ENCODE assay signal across 10 cellular contexts in genomic region chr10:124723826-124724225, GRCh38.
DNase-seq lines count a peak whose midpoint lies in the region; ATAC-seq and TF ChIP-seq lines count a peak whose summit lies in the region.
"Had no signal": no experiment of that assay in that cellular context is flagged by ENCODE, and none has a peak within 500 bp of the region (broad histone marks: within the 10 kb centered on the region; RNA-seq: fewer than 3 reads in every experiment).

No MANE protein-coding gene starts in this region.

- TF ChIP-seq CTCF in OCI-LY3 (IDR thresholded peaks at IDR 0.05; ENCODE audit: low read depth, low read length) (no peak), neutrophil (IDR thresholded peaks at IDR 0.05) (no peak)

- H3K4me3 ChIP-seq in ACC112 (ENCODE audit: low read depth, low read length) = no peak overlapping the region
- H3K4me3 ChIP-seq in OCI-LY3 (ENCODE audit: low read length) = peak overlapping the region; percentile 42; the same call in 1 of the 2 replicates
- H3K4me3 ChIP-seq in neutrophil (ENCODE audit: low read depth in 1 of 2, low read length in 1 of 2) = peak overlapping the region in 1 of 2 experiments; percentile 19

- H3K4me2 ChIP-seq in OCI-LY3 (ENCODE audit: low read length) = peak overlapping the region; percentile 71

- no peaks in the 10 kb centered on the region for H3K27me3 ChIP-seq in ACC112 (ENCODE audit: insufficient read depth, low read length)
- no peaks in the 10 kb centered on the region for H3K27me3 ChIP-seq in OCI-LY3 (ENCODE audit: low read depth, low read length)
- no peaks in the 10 kb centered on the region for H3K27me3 ChIP-seq in neutrophil

- H3K9me3 ChIP-seq in OCI-LY3 (ENCODE audit: insufficient read depth, low read length) = no peaks in the 10 kb centered on the region
- H3K9me3 ChIP-seq in neutrophil = no peaks in the 10 kb centered on the region

- in situ Hi-C loops in KBM-7 (cut with MboI; ENCODE audit: low pct_unique_long_range_greater_than_20kb, low sequenced_read_pairs) = no loop called here

- H3K27ac ChIP-seq in ACC112 (ENCODE audit: low read depth, low read length) (peak overlapping the region; percentile 24; the same call in 1 of the 2 replicates), OCI-LY3 (ENCODE audit: low read length) (peak overlapping the region; percentile 85), epithelial cell of prostate (peak overlapping the region; percentile 68), neutrophil (peak overlapping the region; percentile 99)

- DNase-seq in epithelial cell of prostate (ENCODE audit: low read depth, low spot score) (no peak), cerebellar nuclear complex (lab: John Stamatoyannopoulos, UW) (no peak), KBM-7 (no peak)
- DNase-seq: NCI-H1105, SW 1271 had no signal

- peak overlapping the region; percentile 48; the same call in 1 of the 2 replicates for H3K9ac ChIP-seq in OCI-LY3 (ENCODE audit: low read length)

- H2AFZ ChIP-seq in ACC112 (ENCODE audit: low read length, unreplicated experiment) (no peak overlapping the region), OCI-LY3 (ENCODE audit: low read depth, low read length) (no peak overlapping the region)

- peaks cover 17% of the 10 kb centered on the region for H4K20me1 ChIP-seq in OCI-LY3 (ENCODE audit: insufficient read depth, low read length)

- H3K36me3 ChIP-seq in ACC112 (ENCODE audit: insufficient read depth, low read length) = no peaks in the 10 kb centered on the region
- H3K36me3 ChIP-seq in OCI-LY3 (replicated peaks; ENCODE audit: low read depth, low read length) = peaks cover 9% of the 10 kb centered on the region
- peaks cover 6% of the 10 kb centered on the region for H3K36me3 ChIP-seq in neutrophil

- ATAC-seq in HG02571 (IDR thresholded peaks at IDR 0.05; ENCODE audit: unreplicated experiment) (no peak), GM19397 (IDR thresholded peaks at IDR 0.05; ENCODE audit: unreplicated experiment) (no peak)

- H3K79me2 ChIP-seq in ACC112 (ENCODE audit: control insufficient read depth, insufficient read depth, low read length, unreplicated experiment) (peaks cover 6% of the 10 kb centered on the region), OCI-LY3 (ENCODE audit: low read length) (peaks cover 76% of the 10 kb centered on the region)

- H3K4me1 ChIP-seq in ACC112 (ENCODE audit: control insufficient read depth, insufficient read depth, low read length, unreplicated experiment) (peaks cover 23% of the 10 kb centered on the region), OCI-LY3 (ENCODE audit: low read length) (peaks cover 76% of the 10 kb centered on the region), neutrophil (ENCODE audit: control insufficient read depth in 1 of 2, insufficient read depth in 1 of 2, low read depth in 1 of 2, low read length in 1 of 2) (peaks cover 76 to 80% of the 10 kb centered on the region in 2 experiments)

Comparison
In these comparisons a context has a peak if more than half of its experiments do, and no peak if none do; other contexts are left out.
1. H3K27ac ChIP-seq: peak in every context shown above with its lines; median percentile 99 in neutrophil; 85 in OCI-LY3; 68 in epithelial cell of prostate; 24 in ACC112.